23 cellular contexts compared by ENCODE assay signal in the genomic region with DNA sequence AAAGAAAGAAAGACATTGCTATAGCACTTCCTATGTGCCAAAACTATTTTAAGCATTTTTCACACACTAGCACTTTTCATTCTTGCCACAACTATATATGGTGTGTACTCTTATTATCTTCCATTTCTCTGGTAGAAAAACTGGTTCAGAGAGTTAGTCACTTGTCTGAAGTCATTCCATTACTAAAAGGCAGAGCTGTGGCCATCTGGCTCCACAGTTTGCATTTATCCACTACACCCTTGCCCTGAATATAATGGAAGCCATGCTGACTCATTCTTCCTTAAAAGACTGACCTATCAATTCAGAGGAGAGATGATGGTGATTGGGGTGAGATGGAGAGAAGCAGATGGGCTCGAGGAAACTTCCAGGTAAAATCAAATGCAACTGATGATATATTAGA.
DNase-seq lines count a peak whose midpoint lies in the region; ATAC-seq, FAIRE-seq and TF ChIP-seq lines count a peak whose summit lies in the region.
"Had no signal": no experiment of that assay in that cellular context is flagged by ENCODE, and none has a peak within 500 bp of the region (broad histone marks: within the 10 kb centered on the region; RNA-seq: fewer than 3 reads in every experiment).

No MANE protein-coding gene starts in this region.

- no peak for TF ChIP-seq CTCF in PC-3 (conservative IDR thresholded peaks at IDR 0.05; ENCODE audit: low read depth, low read length)
- TF ChIP-seq CTCF in bronchial epithelial cell (IDR thresholded peaks at IDR 0.05; ENCODE audit: insufficient read depth, low read length, severe bottlenecking): no peak

- H3K4me3 ChIP-seq in PC-3 (ENCODE audit: low read length) (no peak overlapping the region), bronchial epithelial cell (ENCODE audit: low read depth, low read length) (no peak overlapping the region), trophoblast cell (ENCODE audit: low read depth, low read length) (no peak overlapping the region)
- H3K4me3 ChIP-seq: A549, SK-N-MC had no signal

- no peak overlapping the region for H4K12ac ChIP-seq in trophoblast cell (ENCODE audit: low read depth, low read length)

- no peaks in the 10 kb centered on the region for H3K79me1 ChIP-seq in trophoblast cell (ENCODE audit: low read length)

- H3K9me3 ChIP-seq in PC-3 (ENCODE audit: low read length): no peaks in the 10 kb centered on the region
- H3K9me3 ChIP-seq in trophoblast cell (ENCODE audit: insufficient read depth, low read depth, low read length): no peaks in the 10 kb centered on the region

- no peak overlapping the region for H3K18ac ChIP-seq in trophoblast cell (ENCODE audit: low read length)

- no peaks in the 10 kb centered on the region for H3F3A ChIP-seq in PC-3 (ENCODE audit: low read length, unreplicated experiment)

- BruUV-seq in PC-3 (replicated peaks; lab: Mats Ljungman, UMichigan): no TSS peak

- no peak overlapping the region for H3K4ac ChIP-seq in trophoblast cell (ENCODE audit: low read depth, low read length)

- H3K9ac ChIP-seq in PC-3 (ENCODE audit: low read length): no peak overlapping the region
- no peak overlapping the region for H3K9ac ChIP-seq in trophoblast cell (ENCODE audit: low read length)

- no peak overlapping the region for H4K8ac ChIP-seq in trophoblast cell (ENCODE audit: low read depth, low read length)

- no CpG with 5 or more reads among the region's 1 CpG for WGBS in trophoblast cell (ENCODE audit: extremely low coverage, insufficient coverage, insufficient read length)

- H3K36me3 ChIP-seq in PC-3 (ENCODE audit: low read depth, low read length): no peaks in the 10 kb centered on the region
- no peaks in the 10 kb centered on the region for H3K36me3 ChIP-seq in bronchial epithelial cell (ENCODE audit: control insufficient read depth, insufficient read depth, low read length)
- no peaks in the 10 kb centered on the region for H3K36me3 ChIP-seq in trophoblast cell (ENCODE audit: control insufficient read depth in 1 of 2, insufficient read depth in 2 of 2, low read length in 2 of 2)

- H3K27me3 ChIP-seq in PC-3 (ENCODE audit: low read length) (no peaks in the 10 kb centered on the region), bronchial epithelial cell (ENCODE audit: control insufficient read depth, insufficient read depth, low read length) (no peaks in the 10 kb centered on the region), trophoblast cell (ENCODE audit: insufficient read depth, low read length) (no peaks in the 10 kb centered on the region)

- intact Hi-C loops in PC-3 (cut with micrococcal nuclease): no loop called here

- POLR2A ChIA-PET in PC-3 (lab: Charles Lee; ENCODE audit: unreplicated experiment): no interaction called here

- no peak overlapping the region for H3K23ac ChIP-seq in trophoblast cell (ENCODE audit: low read length)

- DNase-seq in H4 (ENCODE audit: low spot score) (peak; percentile 23), PC-3 (peak; percentile 69), bronchial epithelial cell (ENCODE audit: low read depth) (peak; percentile 39), trophoblast cell (peak; percentile 34 to 70), NCI-H748 treated with DMSO at 0.1 percent for 48 hours (lab: John Stamatoyannopoulos, UW) (no peak), NCI-H2171 (lab: John Stamatoyannopoulos, UW) (no peak)
- DNase-seq: C1 segment of cervical spinal cord; CD4-positive, alpha-beta memory T cell; COR-L47; GOT3; HCEC 1CT; NCI-H1092 treated with DMSO at 0.1 percent for 48 hours; NCI-H1436; NCI-H187 treated with DMSO at 0.1 percent for 48 hours; NCI-H524; NCI-H82; NK-92 treated with Interleukin-12 subunit alpha and Interleukin-12 subunit beta, amount 100 ng/mL, for 24 hours; SIG-M5 had no signal

- H2BK120ac ChIP-seq in trophoblast cell (ENCODE audit: insufficient read depth, low read length, poor library complexity): no peak overlapping the region

- no peak overlapping the region for H2AK5ac ChIP-seq in trophoblast cell (ENCODE audit: low read length)

- H3K9me2 ChIP-seq in PC-3 (replicated peaks; ENCODE audit: low read length): no peaks in the 10 kb centered on the region

- no peaks in the 10 kb centered on the region for H3K79me2 ChIP-seq in PC-3 (ENCODE audit: low read length)
- H3K79me2 ChIP-seq in trophoblast cell (ENCODE audit: control insufficient read depth, insufficient read depth, low read length, poor library complexity): no peaks in the 10 kb centered on the region

- H2BK5ac ChIP-seq in trophoblast cell (ENCODE audit: low read depth, low read length, poor library complexity): no peak overlapping the region

- CTCF ChIA-PET in PC-3 (lab: Charles Lee): no interaction called here

- H4K91ac ChIP-seq in trophoblast cell (ENCODE audit: low read depth, low read length): no peak overlapping the region

- no peak overlapping the region for H3K14ac ChIP-seq in trophoblast cell (ENCODE audit: low read length)

- H3K4me1 ChIP-seq in PC-3 (ENCODE audit: insufficient read depth, low read length) (peaks cover 5% of the 10 kb centered on the region; the same call in 1 of the 2 replicates), trophoblast cell (ENCODE audit: control insufficient read depth in 1 of 2, insufficient read depth in 2 of 2, low read length in 2 of 2) (no peaks in the 10 kb centered on the region)
- H3K4me1 ChIP-seq: A549 had no signal

- FAIRE-seq in bronchial epithelial cell (lab: Jason Lieb, UNC): no peak
- FAIRE-seq: A549 had no signal

- no peaks in the 10 kb centered on the region for H4K20me1 ChIP-seq in PC-3 (ENCODE audit: low read length)

- H2AFZ ChIP-seq in PC-3 (ENCODE audit: low read length): peak overlapping the region; percentile 1; the same call in 1 of the 2 replicates
- H2AFZ ChIP-seq in trophoblast cell (ENCODE audit: insufficient read depth, low read length, poor library complexity): no peak overlapping the region

- H2BK12ac ChIP-seq in trophoblast cell (ENCODE audit: low read length): no peak overlapping the region

- H3K27ac ChIP-seq in PC-3 (ENCODE audit: low read length) (no peak overlapping the region), trophoblast cell (ENCODE audit: low read depth, low read length) (no peak overlapping the region)
- H3K27ac ChIP-seq: A549, SK-N-MC had no signal

- H3K4me2 ChIP-seq in PC-3 (ENCODE audit: low read length): no peak overlapping the region
- H3K4me2 ChIP-seq in trophoblast cell (ENCODE audit: low read length): no peak overlapping the region
- H3K4me2 ChIP-seq: A549 had no signal

- ATAC-seq in PC-3: no peak; the same call in 1 of the 2 replicates
- ATAC-seq in GM19023 (IDR thresholded peaks at IDR 0.05; ENCODE audit: unreplicated experiment): no peak
- ATAC-seq in GM21390 (IDR thresholded peaks at IDR 0.05; ENCODE audit: unreplicated experiment): no peak
- ATAC-seq: A549, Panc1 had no signal

Comparison
In these comparisons a context has a peak if more than half of its experiments do, and no peak if none do; other contexts are left out.
1. DNase-seq: peak in H4 (single experiment), PC-3 (single experiment), bronchial epithelial cell (single experiment) and trophoblast cell (2 of 2); none in NCI-H748 treated with DMSO at 0.1 percent for 48 hours (single experiment) and NCI-H2171 (single experiment).